In genomic region chr2:230924470-230925341, GRCh38 we compare ENCODE assay signal across 7 cellular contexts. TPM values are rescaled to one million over a fixed set of nuclear protein-coding genes. Genes with fewer than 3 reads are reported as not detected.
DNase-seq lines count a peak whose midpoint lies in the region; ATAC-seq and TF ChIP-seq lines count a peak whose summit lies in the region.

TSS of gene GPR55 (minus strand) at chr2:230925242. CDS start at chr2:230910962, 14,280 bp downstream.

- H3K4me3 ChIP-seq in vagina (peak within 1 kb of the TSS in 1 of 2 donors; percentile 5), smooth muscle cell (no peak within 1 kb of the TSS)

- WGBS in smooth muscle cell (ENCODE audit: low lambda C conversion rate): 76% methylated on average over 26 of the region's 26 CpGs

- DNase-seq in OCI-M1 (lab: John Stamatoyannopoulos, UW) (peak; percentile 34), vagina (ENCODE audit: extremely low spot score in 2 of 2) (no peak), smooth muscle cell (lab: John Stamatoyannopoulos, UW; ENCODE audit: unreplicated experiment) (no peak)
- DNase-seq in natural killer cell treated with Interleukin-12 subunit alpha and Interleukin-12 subunit beta and Interleukin-15 and Interleukin-18, amount 100 ng/mL, for 72 hours (ENCODE audit: low spot score): peak; percentile 55

- H3K36me3 Mint-ChIP-seq in activated naive CD4-positive, alpha-beta T cell treated with anti-CD3 and anti-CD28 coated beads, Interleukin-2, amount 50 U/mL, for 24 hours: no peaks in the 10 kb centered on the region
- H3K36me3 Mint-ChIP-seq in natural killer cell treated with Interleukin-12 subunit alpha and Interleukin-12 subunit beta and Interleukin-15 and Interleukin-18, amount 100 ng/mL, for 72 hours: no peaks in the 10 kb centered on the region

- no peaks in the 10 kb centered on the region for H3K36me3 ChIP-seq in vagina
- H3K36me3 ChIP-seq in smooth muscle cell (ENCODE audit: low read depth): no peaks in the 10 kb centered on the region

- peak within 1 kb of the TSS; percentile 86 for H3K4me3 Mint-ChIP-seq in activated naive CD4-positive, alpha-beta T cell treated with anti-CD3 and anti-CD28 coated beads, Interleukin-2, amount 50 U/mL, for 24 hours
- H3K4me3 Mint-ChIP-seq in natural killer cell treated with Interleukin-12 subunit alpha and Interleukin-12 subunit beta and Interleukin-15 and Interleukin-18, amount 100 ng/mL, for 72 hours: peak within 1 kb of the TSS; percentile 81

- H3K27ac ChIP-seq in vagina: no peak within 1 kb of the TSS
- H3K27ac ChIP-seq in smooth muscle cell (ENCODE audit: low read depth): no peak within 1 kb of the TSS

- no peaks in the 10 kb centered on the region for H3K9me3 Mint-ChIP-seq in activated naive CD4-positive, alpha-beta T cell treated with anti-CD3 and anti-CD28 coated beads, Interleukin-2, amount 50 U/mL, for 24 hours
- H3K9me3 Mint-ChIP-seq in natural killer cell treated with Interleukin-12 subunit alpha and Interleukin-12 subunit beta and Interleukin-15 and Interleukin-18, amount 100 ng/mL, for 72 hours: no peaks in the 10 kb centered on the region

- H3K4me1 ChIP-seq in vagina (no peaks in the 10 kb centered on the region), smooth muscle cell (ENCODE audit: low read depth) (no peaks in the 10 kb centered on the region)

- TF ChIP-seq POLR2A in vagina (IDR thresholded peaks at IDR 0.05): no peak

- H3F3A ChIP-seq in smooth muscle cell (ENCODE audit: low read depth): no peaks in the 10 kb centered on the region

- H4K20me1 ChIP-seq in smooth muscle cell (ENCODE audit: low read depth): no peaks in the 10 kb centered on the region

- H3K9me3 ChIP-seq in vagina (no peaks in the 10 kb centered on the region), smooth muscle cell (replicated peaks; ENCODE audit: low read depth) (no peaks in the 10 kb centered on the region)

- peak within 1 kb of the TSS; percentile 94 for H3K27ac Mint-ChIP-seq in activated naive CD4-positive, alpha-beta T cell treated with anti-CD3 and anti-CD28 coated beads, Interleukin-2, amount 50 U/mL, for 24 hours
- H3K27ac Mint-ChIP-seq in natural killer cell treated with Interleukin-12 subunit alpha and Interleukin-12 subunit beta and Interleukin-15 and Interleukin-18, amount 100 ng/mL, for 72 hours: peak within 1 kb of the TSS in 1 of 2 donors; percentile 78

- peak; percentile 40 for ATAC-seq in GM18868 (IDR thresholded peaks at IDR 0.05; ENCODE audit: unreplicated experiment)
- peak; percentile 37 for ATAC-seq in HG02678 (IDR thresholded peaks at IDR 0.05; ENCODE audit: unreplicated experiment)
- peak; percentile 56 to 75 for ATAC-seq in natural killer cell treated with Interleukin-12 subunit alpha and Interleukin-12 subunit beta and Interleukin-15 and Interleukin-18, amount 100 ng/mL, for 72 hours

- H3K27me3 Mint-ChIP-seq in activated naive CD4-positive, alpha-beta T cell treated with anti-CD3 and anti-CD28 coated beads, Interleukin-2, amount 50 U/mL, for 24 hours: peaks cover 2% of the 10 kb centered on the region
- peaks cover 29 to 36% of the 10 kb centered on the region in 2 donors for H3K27me3 Mint-ChIP-seq in natural killer cell treated with Interleukin-12 subunit alpha and Interleukin-12 subunit beta and Interleukin-15 and Interleukin-18, amount 100 ng/mL, for 72 hours

- no peaks in the 10 kb centered on the region for H3K27me3 ChIP-seq in vagina
- H3K27me3 ChIP-seq in smooth muscle cell (ENCODE audit: low read depth): no peaks in the 10 kb centered on the region

- H2AFZ ChIP-seq in smooth muscle cell (ENCODE audit: low read depth): no peak within 1 kb of the TSS

- no peak within 1 kb of the TSS for H3K9ac ChIP-seq in smooth muscle cell (ENCODE audit: low read depth)

- no peak within 1 kb of the TSS for H3K4me2 ChIP-seq in smooth muscle cell

- peaks cover 67% of the 10 kb centered on the region for H3K4me1 Mint-ChIP-seq in activated naive CD4-positive, alpha-beta T cell treated with anti-CD3 and anti-CD28 coated beads, Interleukin-2, amount 50 U/mL, for 24 hours
- H3K4me1 Mint-ChIP-seq in natural killer cell treated with Interleukin-12 subunit alpha and Interleukin-12 subunit beta and Interleukin-15 and Interleukin-18, amount 100 ng/mL, for 72 hours (ENCODE audit: low read depth in 2 of 2): peaks cover 8 to 51% of the 10 kb centered on the region in 2 donors

- H3K79me2 ChIP-seq in smooth muscle cell (ENCODE audit: low read depth): no peaks in the 10 kb centered on the region

- intact Hi-C loops in vagina (cut with DNase I): no loop called here

- TF ChIP-seq CTCF in vagina (IDR thresholded peaks at IDR 0.05) (no peak), smooth muscle cell (IDR thresholded peaks at IDR 0.05; ENCODE audit: borderline replicate concordance, insufficient read depth, poor library complexity, severe bottlenecking) (no peak)

RNA-seq across cellular contexts. Expression of gene GPR55, which starts in this region (rescaled TPM):
- total RNA-seq in natural killer cell treated with Interleukin-12 subunit alpha and Interleukin-12 subunit beta and Interleukin-15 and Interleukin-18, amount 100 ng/mL, for 72 hours: 1 to 10 TPM in 1 of 2 donors, under 1 TPM in 1; 0.26 to 5.5 TPM
- 2.7 TPM for total RNA-seq in vagina
- not detected in 2 replicates for total RNA-seq in smooth muscle cell
- polyA plus RNA-seq in smooth muscle cell: not detected in 2 replicates

Comparison
In these comparisons a context has a peak if more than half of its experiments do, and no peak if none do; other contexts are left out.
1. DNase-seq: peak in OCI-M1 (single experiment) and natural killer cell treated with Interleukin-12 subunit alpha and Interleukin-12 subunit beta and Interleukin-15 and Interleukin-18, amount 100 ng/mL, for 72 hours (single experiment); none in vagina (0 of 2) and smooth muscle cell (single experiment).
2. Peak in every context shown above with its lines, with median percentiles within 50 percentile points of each other: ATAC-seq.